ENCODE assay signal across 1 cellular context in the genomic region with DNA sequence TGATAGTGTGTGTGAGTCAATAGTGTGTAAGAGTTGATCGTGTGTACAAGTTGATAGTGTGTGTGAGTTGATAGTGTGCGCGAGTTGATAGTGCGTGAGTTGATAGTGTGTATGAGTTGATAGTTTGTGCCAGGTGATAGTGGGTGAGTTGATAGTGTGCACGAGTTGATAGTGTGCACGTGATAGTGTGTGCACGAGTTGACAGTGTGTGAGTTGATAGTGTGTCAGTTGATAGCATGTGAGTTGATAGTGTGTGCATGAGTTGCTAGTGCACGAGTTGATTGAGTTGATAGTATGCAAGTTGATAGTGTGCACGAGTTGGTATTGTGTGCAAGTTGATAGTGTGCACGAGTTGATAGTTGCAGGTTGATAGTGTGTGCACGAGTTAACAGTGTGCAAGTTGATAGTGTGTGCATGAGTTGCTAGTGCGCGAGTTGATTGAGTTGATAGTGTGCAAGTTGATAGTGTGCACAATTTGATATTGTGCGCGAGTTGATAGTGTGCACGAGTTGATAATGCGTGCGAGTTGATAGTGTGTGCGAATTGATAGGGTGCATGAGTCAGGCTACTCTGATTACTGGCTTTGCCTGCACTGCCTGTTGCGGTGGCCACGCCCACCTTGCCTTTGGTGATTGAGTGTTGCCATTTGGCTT.
TF ChIP-seq lines count a peak whose summit lies in the region.

No MANE protein-coding gene starts in this region.

TF ChIP-seq in K562, 482 proteins besides CTCF, POLR2A, EP300 and RAD21 (continued from another document and continues in another):
- TF ChIP-seq, protein P1, sequence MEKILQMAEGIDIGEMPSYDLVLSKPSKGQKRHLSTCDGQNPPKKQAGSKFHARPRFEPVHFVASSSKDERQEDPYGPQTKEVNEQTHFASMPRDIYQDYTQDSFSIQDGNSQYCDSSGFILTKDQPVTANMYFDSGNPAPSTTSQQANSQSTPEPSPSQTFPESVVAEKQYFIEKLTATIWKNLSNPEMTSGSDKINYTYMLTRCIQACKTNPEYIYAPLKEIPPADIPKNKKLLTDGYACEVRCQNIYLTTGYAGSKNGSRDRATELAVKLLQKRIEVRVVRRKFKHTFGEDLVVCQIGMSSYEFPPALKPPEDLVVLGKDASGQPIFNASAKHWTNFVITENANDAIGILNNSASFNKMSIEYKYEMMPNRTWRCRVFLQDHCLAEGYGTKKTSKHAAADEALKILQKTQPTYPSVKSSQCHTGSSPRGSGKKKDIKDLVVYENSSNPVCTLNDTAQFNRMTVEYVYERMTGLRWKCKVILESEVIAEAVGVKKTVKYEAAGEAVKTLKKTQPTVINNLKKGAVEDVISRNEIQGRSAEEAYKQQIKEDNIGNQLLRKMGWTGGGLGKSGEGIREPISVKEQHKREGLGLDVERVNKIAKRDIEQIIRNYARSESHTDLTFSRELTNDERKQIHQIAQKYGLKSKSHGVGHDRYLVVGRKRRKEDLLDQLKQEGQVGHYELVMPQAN (IDR thresholded peaks at IDR 0.05; ENCODE audit: borderline replicate concordance) = no peak
- TF ChIP-seq TSHZ1 (CRISPR knock-in tag; IDR thresholded peaks at IDR 0.05) (no peak), SFPQ (IDR thresholded peaks at IDR 0.05; ENCODE audit: low read depth, low read length) (no peak), NCOR1 (IDR thresholded peaks at IDR 0.05) (peak; percentile 40; the same call in 1 of the 2 replicates), ZNF407 (IDR thresholded peaks at IDR 0.05; ENCODE audit: low read depth) (no peak), RBM34 (IDR thresholded peaks at IDR 0.05; ENCODE audit: borderline replicate concordance, insufficient read depth, low read length) (no peak), TFAP4 (CRISPR knock-in tag; IDR thresholded peaks at IDR 0.05; ENCODE audit: borderline replicate concordance) (no peak), ZNF140 (CRISPR knock-in tag; IDR thresholded peaks at IDR 0.05) (no peak), ZNF589 (CRISPR knock-in tag; IDR thresholded peaks at IDR 0.05; ENCODE audit: low read depth) (no peak), CSDE1 (IDR thresholded peaks at IDR 0.05) (no peak), ZNF384 (IDR thresholded peaks at IDR 0.05; ENCODE audit: low read depth, low read length) (no peak), JUNB (CRISPR knock-in tag; conservative IDR thresholded peaks at IDR 0.05) (no peak), TRIM24 (IDR thresholded peaks at IDR 0.05) (peak; percentile 20 to 51; a peak in 1 of 4 replicates), NRF1 (conservative IDR thresholded peaks at IDR 0.05 in 1 of 2, IDR thresholded peaks at IDR 0.05 in 1 of 2) (no peak; a peak in 1 of 4 replicates), USF2 (CRISPR knock-in tag; IDR thresholded peaks at IDR 0.05) (no peak), ARID3B (CRISPR knock-in tag; IDR thresholded peaks at IDR 0.05; ENCODE audit: borderline replicate concordance) (no peak), TAF9B (IDR thresholded peaks at IDR 0.05; ENCODE audit: partially characterized antibody) (no peak), ZNF24 (IDR thresholded peaks at IDR 0.05) (no peak), RUNX1 (IDR thresholded peaks at IDR 0.05; ENCODE audit: low read depth) (no peak), TAF1 (IDR thresholded peaks at IDR 0.05; ENCODE audit: control insufficient read depth, extremely low read depth, insufficient read depth, low read length, severe bottlenecking) (no peak)
- TF ChIP-seq, protein P2, sequence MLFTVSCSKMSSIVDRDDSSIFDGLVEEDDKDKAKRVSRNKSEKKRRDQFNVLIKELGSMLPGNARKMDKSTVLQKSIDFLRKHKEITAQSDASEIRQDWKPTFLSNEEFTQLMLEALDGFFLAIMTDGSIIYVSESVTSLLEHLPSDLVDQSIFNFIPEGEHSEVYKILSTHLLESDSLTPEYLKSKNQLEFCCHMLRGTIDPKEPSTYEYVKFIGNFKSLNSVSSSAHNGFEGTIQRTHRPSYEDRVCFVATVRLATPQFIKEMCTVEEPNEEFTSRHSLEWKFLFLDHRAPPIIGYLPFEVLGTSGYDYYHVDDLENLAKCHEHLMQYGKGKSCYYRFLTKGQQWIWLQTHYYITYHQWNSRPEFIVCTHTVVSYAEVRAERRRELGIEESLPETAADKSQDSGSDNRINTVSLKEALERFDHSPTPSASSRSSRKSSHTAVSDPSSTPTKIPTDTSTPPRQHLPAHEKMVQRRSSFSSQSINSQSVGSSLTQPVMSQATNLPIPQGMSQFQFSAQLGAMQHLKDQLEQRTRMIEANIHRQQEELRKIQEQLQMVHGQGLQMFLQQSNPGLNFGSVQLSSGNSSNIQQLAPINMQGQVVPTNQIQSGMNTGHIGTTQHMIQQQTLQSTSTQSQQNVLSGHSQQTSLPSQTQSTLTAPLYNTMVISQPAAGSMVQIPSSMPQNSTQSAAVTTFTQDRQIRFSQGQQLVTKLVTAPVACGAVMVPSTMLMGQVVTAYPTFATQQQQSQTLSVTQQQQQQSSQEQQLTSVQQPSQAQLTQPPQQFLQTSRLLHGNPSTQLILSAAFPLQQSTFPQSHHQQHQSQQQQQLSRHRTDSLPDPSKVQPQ (CRISPR knock-in tag; IDR thresholded peaks at IDR 0.05; ENCODE audit: borderline replicate concordance) = no peak
- TF ChIP-seq, protein P3, sequence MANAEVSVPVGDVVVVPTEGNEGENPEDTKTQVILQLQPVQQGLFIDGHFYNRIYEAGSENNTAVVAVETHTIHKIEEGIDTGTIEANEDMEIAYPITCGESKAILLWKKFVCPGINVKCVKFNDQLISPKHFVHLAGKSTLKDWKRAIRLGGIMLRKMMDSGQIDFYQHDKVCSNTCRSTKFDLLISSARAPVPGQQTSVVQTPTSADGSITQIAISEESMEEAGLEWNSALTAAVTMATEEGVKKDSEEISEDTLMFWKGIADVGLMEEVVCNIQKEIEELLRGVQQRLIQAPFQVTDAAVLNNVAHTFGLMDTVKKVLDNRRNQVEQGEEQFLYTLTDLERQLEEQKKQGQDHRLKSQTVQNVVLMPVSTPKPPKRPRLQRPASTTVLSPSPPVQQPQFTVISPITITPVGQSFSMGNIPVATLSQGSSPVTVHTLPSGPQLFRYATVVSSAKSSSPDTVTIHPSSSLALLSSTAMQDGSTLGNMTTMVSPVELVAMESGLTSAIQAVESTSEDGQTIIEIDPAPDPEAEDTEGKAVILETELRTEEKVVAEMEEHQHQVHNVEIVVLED (CRISPR knock-in tag; IDR thresholded peaks at IDR 0.05) = no peak
